In the genomic region with DNA sequence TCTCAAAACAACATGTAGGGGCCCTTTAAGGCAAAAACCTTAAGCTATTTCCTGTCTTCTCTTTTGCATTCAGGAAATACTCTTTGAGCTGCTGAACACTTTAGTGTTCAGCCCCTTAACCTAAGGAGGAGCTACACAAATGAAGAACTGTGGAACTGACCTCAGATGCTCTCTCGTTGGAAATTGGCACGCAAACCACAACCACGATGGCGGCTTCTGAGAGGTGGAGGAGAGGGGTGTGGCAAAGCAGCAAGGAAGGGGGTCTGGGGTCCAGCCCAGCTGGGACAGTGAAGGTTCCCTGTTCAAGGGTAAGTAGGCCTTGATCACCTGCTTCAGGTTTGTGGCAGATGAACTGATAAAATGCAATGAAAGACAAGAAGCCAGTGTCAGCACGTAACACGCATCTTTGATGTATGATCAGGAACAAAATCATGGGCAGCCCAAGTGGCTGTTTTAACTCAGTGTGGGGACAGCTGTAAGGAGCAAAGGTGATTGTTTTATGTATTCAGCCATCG, we compare ENCODE assay signal across 8 cellular contexts.
DNase-seq lines count a peak whose midpoint lies in the region; ATAC-seq, FAIRE-seq and TF ChIP-seq lines count a peak whose summit lies in the region.
"Had no signal": no experiment of that assay in that cellular context is flagged by ENCODE, and none has a peak within 500 bp of the region (broad histone marks: within the 10 kb centered on the region; RNA-seq: fewer than 3 reads in every experiment).

No MANE protein-coding gene starts in this region.

- H2AK5ac ChIP-seq in H1 (ENCODE audit: low read depth, low read length), result no peak overlapping the region

- H3K4me1 ChIP-seq in H1 (replicated peaks in 1 of 4; ENCODE audit: control insufficient read depth in 3 of 4, insufficient read depth in 4 of 4, low read length in 3 of 4), result no peaks in the 10 kb centered on the region
- H3K4me1 ChIP-seq: parathyroid adenoma had no signal

- CTCF ChIA-PET in H1 (lab: Charles Lee; ENCODE audit: partially characterized antibody), result interaction anchor here (1.3 to 1.6 kb wide), 2 partner anchors 10 to 12 kb away, joined by 3 read pairs; no protein-coding TSS in a partner anchor

- H3K4ac ChIP-seq in H1 (replicated peaks; ENCODE audit: insufficient read length, low read depth, low read length), result no peak overlapping the region

- H3K4me3 ChIP-seq in H1 (ENCODE audit: extremely low read depth in 1 of 4, insufficient read depth in 2 of 4, low read depth in 3 of 4, low read length in 4 of 4), result no peak overlapping the region

- no peak overlapping the region for H2BK12ac ChIP-seq in H1 (ENCODE audit: low read depth, low read length)

- no peak overlapping the region for H2BK120ac ChIP-seq in H1 (replicated peaks; ENCODE audit: low read depth, low read length)

- no peak for FAIRE-seq in H1 (lab: Jason Lieb, UNC)

- H3K14ac ChIP-seq in H1 (ENCODE audit: insufficient read length), result no peak overlapping the region

- no peak overlapping the region for H2AFZ ChIP-seq in H1 (ENCODE audit: low read length)
- H2AFZ ChIP-seq: parathyroid adenoma had no signal

- no peak for TF ChIP-seq EP300 in H1 (IDR thresholded peaks at IDR 0.05; ENCODE audit: borderline replicate concordance in 1 of 2, low read depth in 2 of 2, low read length in 2 of 2)

- TF ChIP-seq CTCF in H1 (IDR thresholded peaks at IDR 0.05; ENCODE audit: control extremely low read depth in 1 of 3, insufficient read depth in 1 of 3, low read depth in 1 of 3, low read length in 3 of 3), result no peak

- no peak overlapping the region for H2BK15ac ChIP-seq in H1 (ENCODE audit: low read length)

- H3K79me2 ChIP-seq in H1 (ENCODE audit: control insufficient read depth in 1 of 2, insufficient read depth in 2 of 2, low read length in 2 of 2), result no peaks in the 10 kb centered on the region
- H3K79me2 ChIP-seq: parathyroid adenoma had no signal

- no peak overlapping the region for H3K18ac ChIP-seq in H1 (ENCODE audit: extremely low read depth, low read length)

- H4K91ac ChIP-seq in H1 (replicated peaks; ENCODE audit: insufficient read length, low read length), result peak overlapping the region; percentile 2

- no peak overlapping the region for H3K4me2 ChIP-seq in H1 (ENCODE audit: insufficient read depth in 1 of 2, low read depth in 2 of 2, low read length in 2 of 2)

- H3K27me3 ChIP-seq in H1 (replicated peaks in 1 of 4; ENCODE audit: control insufficient read depth in 3 of 4, extremely low read depth in 1 of 4, insufficient read depth in 3 of 4, low read length in 3 of 4), result no peaks in the 10 kb centered on the region

- POLR2A ChIA-PET in H1 (lab: Charles Lee; ENCODE audit: partially characterized antibody), result no interaction called here

- H3K9ac ChIP-seq in H1 (replicated peaks in 1 of 4; ENCODE audit: extremely low read depth in 1 of 4, low read depth in 3 of 4, low read length in 3 of 4), result no peak overlapping the region
- H3K9ac ChIP-seq: parathyroid adenoma had no signal

- H2BK5ac ChIP-seq in H1 (ENCODE audit: low read depth, low read length), result no peak overlapping the region

- no peaks in the 10 kb centered on the region for H3K79me1 ChIP-seq in H1 (ENCODE audit: low read depth, low read length)

- peak; percentile 79 to 85 for DNase-seq in Kasumi-1 (lab: John Stamatoyannopoulos, UW)
- DNase-seq in activated CD4-positive, alpha-beta T cell treated with anti-CD3 and anti-CD28 coated beads, Interleukin-2, amount 50 U/mL, for 48 hours, result peak; percentile 63 to 73
- no peak for DNase-seq in H1 (ENCODE audit: low read depth in 1 of 2, low spot score in 2 of 2)
- peak; percentile 45 for DNase-seq in stimulated activated naive CD4-positive, alpha-beta T cell treated with Interleukin-2 at 50 U/mL for 16 hours (lab: John Stamatoyannopoulos, UW)
- no peak for DNase-seq in DMS 273 treated with DMSO at 0.1 percent for 48 hours (lab: John Stamatoyannopoulos, UW)
- no peak for DNase-seq in NCI-H82 (lab: John Stamatoyannopoulos, UW)

- H3K36me3 ChIP-seq in H1 (ENCODE audit: control insufficient read depth in 2 of 4, insufficient read depth in 4 of 4, low read length in 3 of 4), result no peaks in the 10 kb centered on the region

- no peak overlapping the region for H3K56ac ChIP-seq in H1 (replicated peaks; ENCODE audit: insufficient read length, low read depth, low read length)

- H3K27ac ChIP-seq in H1 (ENCODE audit: low read depth, low read length), result no peak overlapping the region
- H3K27ac ChIP-seq: parathyroid adenoma had no signal

- H4K20me1 ChIP-seq in H1 (replicated peaks in 1 of 2; ENCODE audit: control insufficient read depth in 1 of 2, insufficient read depth in 2 of 2, low read length in 2 of 2), result no peaks in the 10 kb centered on the region

- no peak overlapping the region for H3K23ac ChIP-seq in H1 (ENCODE audit: insufficient read length)

- no peak overlapping the region for H2BK20ac ChIP-seq in H1 (ENCODE audit: low read length)

- ATAC-seq in GM18517 (IDR thresholded peaks at IDR 0.05; ENCODE audit: unreplicated experiment), result no peak

- H4K5ac ChIP-seq in H1 (ENCODE audit: insufficient read length, low read depth, low read length), result no peak overlapping the region

- no peaks in the 10 kb centered on the region for H3K23me2 ChIP-seq in H1 (ENCODE audit: low read depth, low read length)

- H4K8ac ChIP-seq in H1 (ENCODE audit: extremely low read depth, insufficient read depth, low read length), result no peak overlapping the region

- H3K9me3 ChIP-seq in H1 (ENCODE audit: insufficient read depth in 2 of 2, low read depth in 1 of 2, low read length in 1 of 2), result peaks cover 7 to 9% of the 10 kb centered on the region in 2 experiments

- WGBS in H1 (ENCODE audit: extremely low coverage in 1 of 2, insufficient coverage in 1 of 2, insufficient read length in 1 of 2, insufficient replicate concordance in 2 of 2, low coverage in 1 of 2, low lambda C conversion rate in 2 of 2, missing lambda C conversion rate in 1 of 2), 2 experiments, result 95% methylated on average over 7 of the region's 7 CpGs; no CpG with 5 or more reads in 1 of the 2 experiments

- no peak for TF ChIP-seq RAD21 in H1 (IDR thresholded peaks at IDR 0.05 in 1 of 2, conservative IDR thresholded peaks at IDR 0.05 in 1 of 2; ENCODE audit: low read depth in 2 of 2, low read length in 2 of 2)

- no peak for TF ChIP-seq POLR2A in H1 (IDR thresholded peaks at IDR 0.05; ENCODE audit: control extremely low read depth in 1 of 2, low read depth in 2 of 2, low read length in 2 of 2)

TF ChIP-seq in H1, 55 proteins besides CTCF, POLR2A, EP300 and RAD21:
- TF ChIP-seq ASH2L (IDR thresholded peaks at IDR 0.05; ENCODE audit: low read length) (no peak), CTBP2 (IDR thresholded peaks at IDR 0.05; ENCODE audit: borderline replicate concordance, insufficient read depth, insufficient read length, low read length) (no peak), GTF2F1 (IDR thresholded peaks at IDR 0.05; ENCODE audit: borderline replicate concordance, low read depth, low read length) (no peak), KDM1A (IDR thresholded peaks at IDR 0.05; ENCODE audit: borderline replicate concordance, low read length) (no peak), EGR1 (IDR thresholded peaks at IDR 0.05; ENCODE audit: borderline replicate concordance, low read depth, low read length) (no peak), FOSL1 (IDR thresholded peaks at IDR 0.05; ENCODE audit: insufficient read depth, low read depth, low read length) (no peak), JUN (IDR thresholded peaks at IDR 0.05; ENCODE audit: low read depth, low read length) (no peak), HDAC6 (IDR thresholded peaks at IDR 0.05; ENCODE audit: low read depth, low read length) (no peak), KDM4A (IDR thresholded peaks at IDR 0.05; ENCODE audit: low read depth, low read length, severe bottlenecking) (no peak), SIRT6 (IDR thresholded peaks at IDR 0.05; ENCODE audit: low read length) (no peak), NANOG (IDR thresholded peaks at IDR 0.05; ENCODE audit: insufficient read depth, low read depth, low read length, poor library complexity, severe bottlenecking) (no peak), ZNF274 (IDR thresholded peaks at IDR 0.05; ENCODE audit: borderline replicate concordance, extremely low read depth, low read length) (no peak)

Comparison
In these comparisons a context has a peak if more than half of its experiments do, and no peak if none do; other contexts are left out.
1. DNase-seq: peak in Kasumi-1 (2 of 2), activated CD4-positive, alpha-beta T cell treated with anti-CD3 and anti-CD28 coated beads, Interleukin-2, amount 50 U/mL, for 48 hours (2 of 2) and stimulated activated naive CD4-positive, alpha-beta T cell treated with Interleukin-2 at 50 U/mL for 16 hours (single experiment); none in H1 (0 of 2), DMS 273 treated with DMSO at 0.1 percent for 48 hours (single experiment) and NCI-H82 (single experiment).